31 cellular contexts compared by ENCODE assay signal in the genomic region with DNA sequence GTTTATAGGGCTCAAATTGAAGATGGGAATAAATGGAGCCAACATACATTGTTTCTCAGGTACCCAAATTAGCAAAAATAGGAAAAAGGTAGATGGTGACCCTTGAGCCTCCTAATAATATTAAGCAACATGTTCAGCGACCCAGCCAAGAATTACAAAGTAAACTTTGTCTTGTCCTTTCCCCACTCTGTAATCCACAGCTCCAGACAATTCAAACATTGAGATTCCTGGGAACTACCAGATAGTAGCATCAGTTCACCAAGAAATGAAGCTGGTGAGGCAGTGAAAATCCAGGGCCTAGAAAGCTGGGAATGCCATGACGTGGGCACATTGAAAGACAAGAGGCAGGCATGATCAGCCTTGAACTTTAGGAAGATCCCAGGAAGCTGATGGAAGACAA. TPM values are rescaled to one million over a fixed set of nuclear protein-coding genes. Genes with fewer than 3 reads are reported as not detected.
"Had no signal": no experiment of that assay in that cellular context is flagged by ENCODE, and none has a peak within 500 bp of the region (broad histone marks: within the 10 kb centered on the region; RNA-seq: fewer than 3 reads in every experiment).

No MANE protein-coding gene starts in this region.

- H3K27me3 ChIP-seq: neural progenitor cell, ovary, spleen, stomach, tibial artery, transverse colon, upper lobe of left lung had no signal

- H2AFZ ChIP-seq: neural progenitor cell, parathyroid adenoma had no signal

- H3K27ac ChIP-seq: neural progenitor cell, ovary, parathyroid adenoma, psoas muscle, skin epidermis, spleen, stomach, thoracic aorta, tibial artery, transverse colon, upper lobe of left lung had no signal

- DNase-seq: naive thymus-derived CD4-positive, alpha-beta T cell; natural killer cell; occipital lobe; ovary; posterior cingulate gyrus; psoas muscle; right cardiac atrium; spleen; stimulated activated CD4-positive, alpha-beta T cell treated with anti-CD3 and anti-CD28 coated beads, Interleukin-12 subunit alpha, Interleukin-12 subunit beta, amount 100 ng/mL, for 4 hours; stimulated activated CD4-positive, alpha-beta T cell treated with anti-CD3 and anti-CD28 coated beads, Interleukin-1b, Interleukin-23, amount 100 ng/mL, for 48 hours; stimulated activated CD4-positive, alpha-beta T cell treated with anti-CD3 and anti-CD28 coated beads, Interleukin-4, amount 100 ng/mL, for 1 hour; stimulated activated naive B cell treated with anti-CD40 and anti-IgM and Interleukin-4, amounts not matched to agents 10 μg/mL and 1 μg/mL and 100 μg/mL, for 72 hours; stimulated activated naive CD4-positive, alpha-beta T cell treated with Interleukin-2 at 50 U/mL for 16 hours; stomach; tibial artery; transverse colon; upper lobe of left lung had no signal

- H3K79me2 ChIP-seq: parathyroid adenoma had no signal

- H3K9me3 ChIP-seq: ovary, psoas muscle, stomach, thoracic aorta, tibial artery, transverse colon, upper lobe of left lung had no signal

- H3K4me1 ChIP-seq: neural progenitor cell, parathyroid adenoma, psoas muscle, spleen, stomach, tibial artery, transverse colon, upper lobe of left lung had no signal

- H3K4me2 ChIP-seq: neural progenitor cell, smooth muscle cell had no signal

- H3K4me3 ChIP-seq: neural progenitor cell, ovary, psoas muscle, skin epidermis, smooth muscle cell, spleen, stomach, thoracic aorta, tibial artery, transverse colon, upper lobe of left lung had no signal

- H3K36me3 ChIP-seq: neural progenitor cell, ovary, spleen, stomach, thoracic aorta, tibial artery, transverse colon, upper lobe of left lung had no signal

- ATAC-seq: naive thymus-derived CD4-positive, alpha-beta T cell; natural killer cell; psoas muscle; right cardiac atrium; sciatic nerve; stimulated activated effector memory CD8-positive, alpha-beta T cell treated with anti-CD3 and anti-CD28 coated beads, Interleukin-12 subunit alpha, Interleukin-12 subunit beta, amount 100 ng/mL, for 72 hours; stimulated activated naive B cell treated with anti-CD40 and anti-IgM and Interleukin-4, amounts not matched to agents 10 μg/mL and 1 μg/mL and 100 μg/mL, for 72 hours had no signal

- H3K9ac ChIP-seq: neural progenitor cell, parathyroid adenoma had no signal

RNA-seq across cellular contexts. Expression of gene HAO2, which starts 11.7 kb away (rescaled TPM):
- total RNA-seq: naive thymus-derived CD4-positive, alpha-beta T cell; natural killer cell; occipital lobe; osteoblast; progenitor cell of endocrine pancreas; psoas muscle; renal cortical epithelial cell; right cardiac atrium; sciatic nerve; smooth muscle cell; temporal lobe; thoracic aorta; transverse colon had no signal
- polyA plus RNA-seq: naive thymus-derived CD4-positive, alpha-beta T cell; neural cell; ovary; psoas muscle; right cardiac atrium; smooth muscle cell; stomach had no signal

RNA-seq across cellular contexts. Expression of gene HSD3B2, which starts 34.6 kb away (rescaled TPM):
- total RNA-seq: naive thymus-derived CD4-positive, alpha-beta T cell; natural killer cell; occipital lobe; osteoblast; progenitor cell of endocrine pancreas; renal cortical epithelial cell; sciatic nerve; smooth muscle cell; spleen; subcutaneous adipose tissue; temporal lobe; thoracic aorta; ureter had no signal
- polyA plus RNA-seq: naive thymus-derived CD4-positive, alpha-beta T cell; neural cell; psoas muscle; right cardiac atrium; smooth muscle cell had no signal
